In the genomic region with DNA sequence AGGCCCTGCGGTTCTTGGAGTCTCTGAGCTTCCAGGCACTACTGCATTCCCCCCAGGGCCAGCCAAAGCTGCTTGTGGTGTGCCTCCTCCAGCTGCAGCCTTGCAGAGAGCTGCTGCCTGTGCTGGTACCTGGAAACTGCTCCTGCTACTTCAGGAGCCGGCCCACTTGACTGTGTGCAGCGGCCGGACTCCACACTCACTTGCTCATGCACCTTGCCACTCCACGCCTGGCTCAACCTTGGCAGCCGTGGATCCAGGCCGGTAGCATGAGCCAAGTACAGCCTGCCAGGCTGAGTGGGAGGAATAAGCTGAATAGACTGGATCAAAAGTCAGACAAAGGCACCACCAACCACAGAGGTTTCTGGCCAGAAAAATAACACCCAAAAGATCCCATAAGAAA, we compare ENCODE assay signal across 20 cellular contexts.
"Had no signal": no experiment of that assay in that cellular context is flagged by ENCODE, and none has a peak within 500 bp of the region (broad histone marks: within the 10 kb centered on the region; RNA-seq: fewer than 3 reads in every experiment).

No MANE protein-coding gene starts in this region.

- H3K27ac ChIP-seq: colonic mucosa, epithelial cell of prostate, gastrocnemius medialis, neutrophil, psoas muscle, stomach, transverse colon, vagina had no signal

- FAIRE-seq: kidney had no signal

- H3K27me3 ChIP-seq: colonic mucosa, gastrocnemius medialis, neutrophil, stomach, transverse colon, vagina had no signal

- H3K4me3 ChIP-seq: colonic mucosa, gastrocnemius medialis, lung, psoas muscle, stomach, transverse colon, vagina had no signal

- H3K9me3 ChIP-seq: colonic mucosa, gastrocnemius medialis, psoas muscle, transverse colon, vagina had no signal

- ATAC-seq: esophagus mucosa; gastrocnemius medialis; natural killer cell; psoas muscle; sciatic nerve; stimulated activated effector memory CD8-positive, alpha-beta T cell treated with anti-CD3 and anti-CD28 coated beads, Interleukin-12 subunit alpha, Interleukin-12 subunit beta, amount 100 ng/mL, for 72 hours had no signal

- H3K36me3 ChIP-seq: colonic mucosa, gastrocnemius medialis, neutrophil, stomach, transverse colon, vagina had no signal

- DNase-seq: colonic mucosa; effector CD8-positive, alpha-beta T cell; endodermal cell; foreskin fibroblast; gastrocnemius medialis; kidney; natural killer cell; psoas muscle; stimulated activated CD4-positive, alpha-beta T cell treated with anti-CD3 and anti-CD28 coated beads, Interleukin-2, amount 100 ng/mL, for 24 hours; stimulated activated CD4-positive, alpha-beta T cell treated with anti-CD3 and anti-CD28 coated beads, Interleukin-4, amount 100 ng/mL, for 24 hours; stimulated activated naive CD4-positive, alpha-beta T cell treated with Interleukin-2 at 50 U/mL for 16 hours; stomach; transverse colon had no signal

- H3K4me1 ChIP-seq: colonic mucosa, gastrocnemius medialis, psoas muscle, stomach, transverse colon, vagina had no signal
